In the genomic region with DNA sequence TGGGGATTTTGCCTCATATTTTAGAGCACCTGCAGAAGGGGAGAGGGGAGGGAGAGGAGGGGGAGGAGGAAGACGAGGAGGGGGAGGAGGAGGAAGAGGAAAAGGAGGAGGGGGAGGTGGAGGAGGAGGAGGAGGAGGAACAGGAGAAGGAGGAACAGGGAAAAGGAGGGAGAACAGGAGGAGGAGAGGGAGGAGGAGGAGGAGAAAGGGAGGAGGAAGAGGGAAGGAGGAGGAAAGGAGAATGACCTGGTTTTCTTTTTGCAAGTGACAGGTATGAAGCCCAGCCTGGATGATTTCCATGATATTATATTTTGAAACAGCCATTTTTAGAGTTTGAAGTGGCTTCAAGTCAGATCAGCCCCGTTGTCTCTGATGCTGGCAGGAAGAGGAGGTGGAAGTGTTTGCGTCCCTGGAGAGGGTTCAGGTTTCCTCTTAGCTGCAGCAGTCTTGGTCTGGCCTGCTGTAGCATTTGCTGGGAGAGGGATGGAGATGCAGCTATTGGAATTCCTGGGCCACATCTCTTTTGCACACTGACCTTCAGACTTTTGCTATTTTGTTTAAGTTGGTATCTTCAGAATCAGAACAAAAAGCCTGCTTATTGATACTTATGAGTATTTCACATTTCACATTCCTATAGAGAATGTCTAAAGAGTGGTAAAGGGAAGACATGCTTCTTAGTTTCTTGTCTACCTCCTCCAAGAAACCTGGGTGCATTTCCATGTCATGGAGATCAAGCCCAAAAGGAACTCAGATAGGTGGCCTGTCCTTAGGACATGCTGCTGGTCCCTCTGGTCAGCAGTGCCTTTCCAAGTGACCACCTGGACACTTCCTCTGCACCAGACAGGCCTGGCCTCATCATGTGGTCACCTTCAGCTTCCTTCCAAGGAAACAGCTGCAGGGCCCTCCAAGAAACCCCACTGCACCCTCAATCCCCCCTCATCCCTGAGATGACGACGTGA, we compare ENCODE assay signal across 16 cellular contexts. TPM values are rescaled to one million over a fixed set of nuclear protein-coding genes. Genes with fewer than 3 reads are reported as not detected.
A peak's percentile ranks its signal among the peaks of the same experiment; 100 is the strongest.
DNase-seq lines count a peak whose midpoint lies in the region; ATAC-seq, FAIRE-seq and TF ChIP-seq lines count a peak whose summit lies in the region.
"Had no signal": no experiment of that assay in that cellular context is flagged by ENCODE, and none has a peak within 500 bp of the region (broad histone marks: within the 10 kb centered on the region; RNA-seq: fewer than 3 reads in every experiment).

No MANE protein-coding gene starts in this region.

- intact Hi-C loops in K562 (cut with micrococcal nuclease): no loop called here

- H2AFZ ChIP-seq in K562 (ENCODE audit: low read depth, low read length): no peak overlapping the region

- no peak overlapping the region for H3K27ac ChIP-seq in BLaER1
- H3K27ac ChIP-seq in K562 (ENCODE audit: extremely low read depth, low read depth, low read length): no peak overlapping the region
- H3K27ac ChIP-seq: RWPE1, SJCRH30 had no signal

- H3K9ac ChIP-seq in BLaER1 (no peak overlapping the region), K562 (ENCODE audit: insufficient read depth in 1 of 2, low read depth in 2 of 2, low read length in 2 of 2) (no peak overlapping the region)

- DNase-seq in DMS79 treated with DMSO at 0.1 percent for 48 hours (lab: John Stamatoyannopoulos, UW) (peak; percentile 84), NCI-H2107 treated with DMSO at 0.1 percent for 48 hours (lab: John Stamatoyannopoulos, UW; ENCODE audit: unreplicated experiment) (peak; percentile 10), K562 (ENCODE audit: extremely low read depth in 1 of 4, low spot score in 3 of 4) (no peak), RPMI8226 (no peak), DMS153 (lab: John Stamatoyannopoulos, UW) (no peak), urothelium cell line (ENCODE audit: low spot score) (no peak)
- DNase-seq in activated CD4-positive, alpha-beta T cell treated with anti-CD3 and anti-CD28 coated beads, Interleukin-2, amount 50 U/mL, for 48 hours: no peak
- DNase-seq: ACHN; CD4-positive, alpha-beta memory T cell; NCI-H526; NK-92 treated with Interleukin-12 subunit alpha and Interleukin-12 subunit beta, amount 100 ng/mL, for 24 hours; OCI-M1 had no signal

- no peaks in the 10 kb centered on the region for H3K9me1 ChIP-seq in K562 (ENCODE audit: control insufficient read depth, insufficient read depth, low read length)

- no peak for TF ChIP-seq EP300 in K562 (IDR thresholded peaks at IDR 0.05; ENCODE audit: low read length)

- TF ChIP-seq RAD21 in K562 (CRISPR knock-in tag; conservative IDR thresholded peaks at IDR 0.05 in 1 of 2, IDR thresholded peaks at IDR 0.05 in 1 of 2): no peak

- FAIRE-seq in K562 (lab: Jason Lieb, UNC) (no peak), urothelium cell line (lab: Jason Lieb, UNC) (no peak)

- POLR2A ChIA-PET in K562 (lab: Yijun Ruan, JAX): interaction anchor here (0.6 to 1.0 kb wide), 2 partner anchors 8 to 28 kb away, joined by 4 read pairs; no protein-coding TSS in a partner anchor

- in situ Hi-C loops in K562 (cut with MboI): no loop called here

- H3K4me1 ChIP-seq in BLaER1 (peaks cover 37% of the 10 kb centered on the region), K562 (replicated peaks in 1 of 2; ENCODE audit: control insufficient read depth in 2 of 2, insufficient read depth in 2 of 2, low read length in 2 of 2) (peaks cover 0 to 16% of the 10 kb centered on the region in 2 experiments; a peak in 4 of 5 replicates)
- H3K4me1 ChIP-seq: SJCRH30 had no signal

- WGBS in K562 (ENCODE audit: insufficient coverage, low coverage, missing lambda C conversion rate): 68% methylated on average over 4 of the region's 5 CpGs

- H3K36me3 ChIP-seq in BLaER1 (no peaks in the 10 kb centered on the region), K562 (ENCODE audit: control insufficient read depth, insufficient read depth, low read length) (no peaks in the 10 kb centered on the region)
- H3K36me3 ChIP-seq: SJCRH30 had no signal

- H3K4me2 ChIP-seq in BLaER1: peak overlapping the region; percentile 74
- no peak overlapping the region for H3K4me2 ChIP-seq in K562 (ENCODE audit: insufficient read depth, low read length)

- no peaks in the 10 kb centered on the region for H3K27me3 ChIP-seq in BLaER1
- no peaks in the 10 kb centered on the region for H3K27me3 ChIP-seq in K562 (ENCODE audit: control insufficient read depth in 2 of 2, insufficient read depth in 2 of 2, low read length in 2 of 2)
- H3K27me3 ChIP-seq: SJCRH30 had no signal

- ATAC-seq in K562: no peak

- no TSS peak for BruUV-seq in K562 (replicated peaks; lab: Mats Ljungman, UMichigan)

- H3K9me3 ChIP-seq in BLaER1: peaks cover 15% of the 10 kb centered on the region
- H3K9me3 ChIP-seq in K562 (replicated peaks; ENCODE audit: control insufficient read depth, insufficient read depth, low read depth, low read length): no peaks in the 10 kb centered on the region
- H3K9me3 ChIP-seq: SJCRH30 had no signal

- CTCF ChIA-PET in K562 (lab: Yijun Ruan, JAX; ENCODE audit: low intra/inter-chr PET ratio): no interaction called here

- no peak for TF ChIP-seq CTCF in K562 (IDR thresholded peaks at IDR 0.05 in 2 of 3, conservative IDR thresholded peaks at IDR 0.05 in 1 of 3; ENCODE audit: insufficient read depth in 2 of 3, low read depth in 1 of 3, low read length in 3 of 3)

- no peaks in the 10 kb centered on the region for H3K79me2 ChIP-seq in K562 (ENCODE audit: control insufficient read depth, insufficient read depth, low read length)

- H4K20me1 ChIP-seq in BLaER1: no peaks in the 10 kb centered on the region
- no peaks in the 10 kb centered on the region for H4K20me1 ChIP-seq in K562 (replicated peaks; ENCODE audit: control insufficient read depth, insufficient read depth, low read length)

- H3K4me3 ChIP-seq in BLaER1: 0 out of 2 replicates have a peak overlapping the region, but pooled peaks have one; percentile 11
- no peak overlapping the region for H3K4me3 ChIP-seq in K562
- H3K4me3 ChIP-seq: SJCRH30 had no signal

- TF ChIP-seq POLR2A in K562 (conservative IDR thresholded peaks at IDR 0.05): no peak

TF ChIP-seq in K562, 482 proteins besides CTCF, POLR2A, EP300 and RAD21 (continues in another document):
- TF ChIP-seq CBX3 (IDR thresholded peaks at IDR 0.05; ENCODE audit: borderline replicate concordance in 1 of 2, low read length in 2 of 2) (peak in 1 of 2 experiments; percentile 70; a peak in 1 of 3 replicates), BCOR (IDR thresholded peaks at IDR 0.05) (no peak), ZNF347 (CRISPR knock-in tag; IDR thresholded peaks at IDR 0.05; ENCODE audit: low read depth) (no peak), CBX1 (IDR thresholded peaks at IDR 0.05; ENCODE audit: low read depth) (peak; percentile 70; the same call in 1 of the 2 replicates), NRF1 (conservative IDR thresholded peaks at IDR 0.05 in 1 of 2, IDR thresholded peaks at IDR 0.05 in 1 of 2) (no peak), TRIM24 (IDR thresholded peaks at IDR 0.05) (peak in 1 of 2 experiments; percentile 53; a peak in 1 of 4 replicates), TRIM28 (IDR thresholded peaks at IDR 0.05) (peak; percentile 84; the same call in 1 of the 2 replicates), SAP30 (IDR thresholded peaks at IDR 0.05; ENCODE audit: borderline replicate concordance, insufficient read depth, low read depth, low read length, poor library complexity, severe bottlenecking) (no peak), ZNF263 (CRISPR knock-in tag; IDR thresholded peaks at IDR 0.05; ENCODE audit: borderline replicate concordance) (peak; percentile 87)
- TF ChIP-seq, protein P1, sequence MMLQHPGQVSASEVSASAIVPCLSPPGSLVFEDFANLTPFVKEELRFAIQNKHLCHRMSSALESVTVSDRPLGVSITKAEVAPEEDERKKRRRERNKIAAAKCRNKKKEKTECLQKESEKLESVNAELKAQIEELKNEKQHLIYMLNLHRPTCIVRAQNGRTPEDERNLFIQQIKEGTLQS (IDR thresholded peaks at IDR 0.05): no peak
- TF ChIP-seq, protein P1 (CRISPR knock-in tag; conservative IDR thresholded peaks at IDR 0.05): no peak
- TF ChIP-seq, protein P2, sequence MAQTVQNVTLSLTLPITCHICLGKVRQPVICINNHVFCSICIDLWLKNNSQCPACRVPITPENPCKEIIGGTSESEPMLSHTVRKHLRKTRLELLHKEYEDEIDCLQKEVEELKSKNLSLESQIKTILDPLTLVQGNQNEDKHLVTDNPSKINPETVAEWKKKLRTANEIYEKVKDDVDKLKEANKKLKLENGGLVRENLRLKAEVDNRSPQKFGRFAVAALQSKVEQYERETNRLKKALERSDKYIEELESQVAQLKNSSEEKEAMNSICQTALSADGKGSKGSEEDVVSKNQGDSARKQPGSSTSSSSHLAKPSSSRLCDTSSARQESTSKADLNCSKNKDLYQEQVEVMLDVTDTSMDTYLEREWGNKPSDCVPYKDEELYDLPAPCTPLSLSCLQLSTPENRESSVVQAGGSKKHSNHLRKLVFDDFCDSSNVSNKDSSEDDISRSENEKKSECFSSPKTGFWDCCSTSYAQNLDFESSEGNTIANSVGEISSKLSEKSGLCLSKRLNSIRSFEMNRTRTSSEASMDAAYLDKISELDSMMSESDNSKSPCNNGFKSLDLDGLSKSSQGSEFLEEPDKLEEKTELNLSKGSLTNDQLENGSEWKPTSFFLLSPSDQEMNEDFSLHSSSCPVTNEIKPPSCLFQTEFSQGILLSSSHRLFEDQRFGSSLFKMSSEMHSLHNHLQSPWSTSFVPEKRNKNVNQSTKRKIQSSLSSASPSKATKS (CRISPR knock-in tag; IDR thresholded peaks at IDR 0.05): no peak

RNA-seq across cellular contexts. Expression of gene IYD, which starts 54.3 kb away (rescaled TPM):
- not detected in 2 replicates for total RNA-seq in K562 (2011; cell fraction: chromatin; rRNA removed; ENCODE audit: low replicate concordance)
- not detected in 2 replicates for total RNA-seq in K562 (2011; cell fraction: nucleolus; rRNA removed)
- not detected in 2 replicates for total RNA-seq in K562 (2011; cell fraction: nucleoplasm; rRNA removed)
- total RNA-seq in K562 (2014; rRNA removed): not detected in 2 replicates
- not detected in 2 replicates for total RNA-seq in K562 (2014; rRNA removed; fragmentation: Illumina TruSeq; extraction: Trizol)
- total RNA-seq in K562 (2015; rRNA removed; fragmentation: Illumina TruSeq; extraction: Trizol): not detected in 2 replicates
- total RNA-seq in K562 (2021): not detected in 2 replicates
- polyA plus RNA-seq in K562 (2011; rRNA removed): not detected in 2 replicates
- not detected in 2 replicates for polyA plus RNA-seq in K562 (2011; cell fraction: cytosol; rRNA removed)
- polyA plus RNA-seq in K562 (2011; cell fraction: nucleus; rRNA removed): not detected in 2 replicates
- 0.01 TPM in 1 of 2 replicates, not detected in the other for polyA plus RNA-seq in K562 (2012)
- polyA plus RNA-seq in K562 (2014; fragmentation: Illumina TruSeq; extraction: Trizol): not detected in 2 replicates
- not detected for polyA plus RNA-seq in K562 (2014; fragmentation: Nextera tagmentation; extraction: Ambion mirVana)
- polyA plus RNA-seq in K562 (2014; rRNA removed): 0.09 TPM in 1 of 2 replicates, not detected in the other
- polyA minus RNA-seq in K562 (2011; rRNA and poly(A)+ RNA removed): 0.04 TPM in 1 of 2 replicates, not detected in the other
- polyA minus RNA-seq in K562 (2011; cell fraction: cytosol; rRNA and poly(A)+ RNA removed): not detected in 2 replicates
- polyA minus RNA-seq in K562 (2011; cell fraction: nucleus; rRNA and poly(A)+ RNA removed): not detected in 2 replicates
- total RNA-seq: CD4-positive, alpha-beta memory T cell; H4; SJCRH30 had no signal
- polyA plus RNA-seq: CD4-positive, alpha-beta memory T cell had no signal

Comparison
In these comparisons a context has a peak if more than half of its experiments do, and no peak if none do; other contexts are left out.
1. DNase-seq: peak in DMS79 treated with DMSO at 0.1 percent for 48 hours (single experiment) and NCI-H2107 treated with DMSO at 0.1 percent for 48 hours (single experiment); none in K562 (0 of 4), RPMI8226 (single experiment), activated CD4-positive, alpha-beta T cell treated with anti-CD3 and anti-CD28 coated beads, Interleukin-2, amount 50 U/mL, for 48 hours (0 of 2), DMS153 (single experiment) and urothelium cell line (single experiment).